Comparison of ENCODE assay signal across 1 cellular context in genomic region chr5:36150676-36151433, GRCh38.
TF ChIP-seq lines count a peak whose summit lies in the region.

No MANE protein-coding gene starts in this region.

TF ChIP-seq in GM12878, 131 proteins besides CTCF, POLR2A, EP300 and RAD21 (continued from another document):
- TF ChIP-seq, protein P1, sequence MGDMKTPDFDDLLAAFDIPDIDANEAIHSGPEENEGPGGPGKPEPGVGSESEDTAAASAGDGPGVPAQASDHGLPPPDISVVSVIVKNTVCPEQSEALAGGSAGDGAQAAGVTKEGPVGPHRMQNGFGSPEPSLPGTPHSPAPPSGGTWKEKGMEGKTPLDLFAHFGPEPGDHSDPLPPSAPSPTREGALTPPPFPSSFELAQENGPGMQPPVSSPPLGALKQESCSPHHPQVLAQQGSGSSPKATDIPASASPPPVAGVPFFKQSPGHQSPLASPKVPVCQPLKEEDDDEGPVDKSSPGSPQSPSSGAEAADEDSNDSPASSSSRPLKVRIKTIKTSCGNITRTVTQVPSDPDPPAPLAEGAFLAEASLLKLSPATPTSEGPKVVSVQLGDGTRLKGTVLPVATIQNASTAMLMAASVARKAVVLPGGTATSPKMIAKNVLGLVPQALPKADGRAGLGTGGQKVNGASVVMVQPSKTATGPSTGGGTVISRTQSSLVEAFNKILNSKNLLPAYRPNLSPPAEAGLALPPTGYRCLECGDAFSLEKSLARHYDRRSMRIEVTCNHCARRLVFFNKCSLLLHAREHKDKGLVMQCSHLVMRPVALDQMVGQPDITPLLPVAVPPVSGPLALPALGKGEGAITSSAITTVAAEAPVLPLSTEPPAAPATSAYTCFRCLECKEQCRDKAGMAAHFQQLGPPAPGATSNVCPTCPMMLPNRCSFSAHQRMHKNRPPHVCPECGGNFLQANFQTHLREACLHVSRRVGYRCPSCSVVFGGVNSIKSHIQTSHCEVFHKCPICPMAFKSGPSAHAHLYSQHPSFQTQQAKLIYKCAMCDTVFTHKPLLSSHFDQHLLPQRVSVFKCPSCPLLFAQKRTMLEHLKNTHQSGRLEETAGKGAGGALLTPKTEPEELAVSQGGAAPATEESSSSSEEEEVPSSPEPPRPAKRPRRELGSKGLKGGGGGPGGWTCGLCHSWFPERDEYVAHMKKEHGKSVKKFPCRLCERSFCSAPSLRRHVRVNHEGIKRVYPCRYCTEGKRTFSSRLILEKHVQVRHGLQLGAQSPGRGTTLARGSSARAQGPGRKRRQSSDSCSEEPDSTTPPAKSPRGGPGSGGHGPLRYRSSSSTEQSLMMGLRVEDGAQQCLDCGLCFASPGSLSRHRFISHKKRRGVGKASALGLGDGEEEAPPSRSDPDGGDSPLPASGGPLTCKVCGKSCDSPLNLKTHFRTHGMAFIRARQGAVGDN (IDR thresholded peaks at IDR 0.05), result no peak
- TF ChIP-seq CBX5 (IDR thresholded peaks at IDR 0.05; ENCODE audit: low read depth) (0 out of 2 replicates have a peak, but pooled peaks have one; percentile 31), LARP7 (IDR thresholded peaks at IDR 0.05) (no peak), FOXM1 (IDR thresholded peaks at IDR 0.05; ENCODE audit: low read depth, low read length) (no peak), NFYA (IDR thresholded peaks at IDR 0.05; ENCODE audit: borderline replicate concordance, low read depth, low read length) (no peak), YY1 (IDR thresholded peaks at IDR 0.05; ENCODE audit: low read depth, low read length) (peak; percentile 71), E4F1 (IDR thresholded peaks at IDR 0.05; ENCODE audit: borderline replicate concordance, partially characterized antibody) (no peak), SMC3 (IDR thresholded peaks at IDR 0.05; ENCODE audit: borderline replicate concordance, low read length) (no peak), NR2F1 (conservative IDR thresholded peaks at IDR 0.05) (no peak), ZSCAN29 (IDR thresholded peaks at IDR 0.05) (no peak), SIN3A (IDR thresholded peaks at IDR 0.05; ENCODE audit: low read depth, low read length) (peak; percentile 53; the same call in 1 of the 2 replicates), MXI1 (IDR thresholded peaks at IDR 0.05; ENCODE audit: low read depth, low read length) (peak; percentile 80; the same call in 1 of the 2 replicates)
- TF ChIP-seq, protein P2, sequence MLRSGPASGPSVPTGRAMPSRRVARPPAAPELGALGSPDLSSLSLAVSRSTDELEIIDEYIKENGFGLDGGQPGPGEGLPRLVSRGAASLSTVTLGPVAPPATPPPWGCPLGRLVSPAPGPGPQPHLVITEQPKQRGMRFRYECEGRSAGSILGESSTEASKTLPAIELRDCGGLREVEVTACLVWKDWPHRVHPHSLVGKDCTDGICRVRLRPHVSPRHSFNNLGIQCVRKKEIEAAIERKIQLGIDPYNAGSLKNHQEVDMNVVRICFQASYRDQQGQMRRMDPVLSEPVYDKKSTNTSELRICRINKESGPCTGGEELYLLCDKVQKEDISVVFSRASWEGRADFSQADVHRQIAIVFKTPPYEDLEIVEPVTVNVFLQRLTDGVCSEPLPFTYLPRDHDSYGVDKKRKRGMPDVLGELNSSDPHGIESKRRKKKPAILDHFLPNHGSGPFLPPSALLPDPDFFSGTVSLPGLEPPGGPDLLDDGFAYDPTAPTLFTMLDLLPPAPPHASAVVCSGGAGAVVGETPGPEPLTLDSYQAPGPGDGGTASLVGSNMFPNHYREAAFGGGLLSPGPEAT (IDR thresholded peaks at IDR 0.05; ENCODE audit: low read depth), result peak; percentile 32; the same call in 1 of the 2 replicates
